ENCODE assay signal across 16 cellular contexts in the genomic region with DNA sequence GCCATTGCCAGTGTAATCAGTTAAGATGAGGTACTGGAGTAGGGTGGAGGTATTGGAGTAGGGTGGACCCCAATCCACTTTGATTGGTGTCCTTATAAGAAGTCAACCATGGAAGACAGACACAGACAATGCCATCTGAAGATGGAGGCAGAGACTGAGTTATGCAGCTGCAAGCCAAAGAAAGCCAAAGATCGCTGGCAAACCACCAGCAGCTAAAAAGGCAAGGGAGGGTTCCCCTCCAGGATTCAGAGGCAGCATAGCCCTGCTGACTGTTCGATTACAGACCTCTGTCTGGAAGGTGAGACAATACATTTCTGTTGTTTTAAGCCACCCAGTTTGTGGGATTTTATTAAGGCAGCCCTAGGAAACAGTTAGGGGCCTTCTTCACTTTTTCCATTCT. TPM values are rescaled to one million over a fixed set of nuclear protein-coding genes. Genes with fewer than 3 reads are reported as not detected.
"Had no signal": no experiment of that assay in that cellular context is flagged by ENCODE, and none has a peak within 500 bp of the region (broad histone marks: within the 10 kb centered on the region; RNA-seq: fewer than 3 reads in every experiment).

No MANE protein-coding gene starts in this region.

- H3K9me3 ChIP-seq: adrenal gland, tibial nerve had no signal

- ATAC-seq: activated CD8-positive, alpha-beta T cell treated with anti-CD3 and anti-CD28 coated beads, Interleukin-2, amount 10 ng/mL, durations not matched to agents 7 days and 5 days had no signal

- DNase-seq: activated CD4-positive, alpha-beta T cell treated with anti-CD3 and anti-CD28 coated beads for 4 hours; activated CD8-positive, alpha-beta memory T cell treated with anti-CD3 and anti-CD28 coated beads, Interleukin-2, amount 50 U/mL, for 48 hours; activated CD8-positive, alpha-beta T cell treated with anti-CD3 and anti-CD28 coated beads, Interleukin-2, amount 10 ng/mL, durations not matched to agents 7 days and 5 days; activated naive CD4-positive, alpha-beta T cell treated with anti-CD3 and anti-CD28 coated beads, Interleukin-2, amount 10 ng/mL, durations not matched to agents 7 days and 5 days; cerebellar nuclear complex; dermis blood vessel endothelial cell; endodermal cell; mesendoderm; stimulated activated CD4-positive, alpha-beta T cell treated with anti-CD3 and anti-CD28 coated beads, Interleukin-4, amount 100 ng/mL, for 4 hours had no signal

- H3K4me3 ChIP-seq: adrenal gland, skin epidermis, tibial nerve had no signal

- H3K27me3 ChIP-seq: tibial nerve had no signal

- H3K36me3 ChIP-seq: adrenal gland had no signal

- H3K4me1 ChIP-seq: adrenal gland, tibial nerve had no signal

- H3K27ac ChIP-seq: adrenal gland, skin epidermis, tibial nerve had no signal

RNA-seq across cellular contexts. Expression of a gene that starts 30.5 kb away (rescaled TPM):
- total RNA-seq: activated CD8-positive, alpha-beta T cell treated with anti-CD3 and anti-CD28 coated beads, Interleukin-2, amount 10 ng/mL, durations not matched to agents 7 days and 5 days; activated T-helper 17 cell treated with anti-CD3 and anti-CD28 coated beads, Interleukin-2, amount 50 U/mL, for 72 hours; osteocyte had no signal
- polyA plus RNA-seq: keratinocyte, neural cell had no signal
